ENCODE assay signal across 27 cellular contexts in genomic region chr1:186463511-186463910, GRCh38. TPM values are rescaled to one million over a fixed set of nuclear protein-coding genes. Genes with fewer than 3 reads are reported as not detected.
"Had no signal": no experiment of that assay in that cellular context is flagged by ENCODE, and none has a peak within 500 bp of the region (broad histone marks: within the 10 kb centered on the region; RNA-seq: fewer than 3 reads in every experiment).

No MANE protein-coding gene starts in this region.

- H3K27ac Mint-ChIP-seq: activated CD4-positive, alpha-beta memory T cell treated with anti-CD3 and anti-CD28 coated beads, Interleukin-2, amount 10 ng/mL, durations not matched to agents 7 days and 5 days; activated CD4-positive, alpha-beta T cell treated with anti-CD3 and anti-CD28 coated beads, Interleukin-2, amount 10 ng/mL, durations not matched to agents 7 days and 5 days; activated naive CD4-positive, alpha-beta T cell treated with anti-CD3 and anti-CD28 coated beads, Interleukin-2, amount 10 ng/mL, durations not matched to agents 7 days and 5 days; activated naive CD8-positive, alpha-beta T cell treated with anti-CD3 and anti-CD28 coated beads for 36 hours; activated T-cell treated with anti-CD3 and anti-CD28 coated beads, Interleukin-2, amount 50 U/mL, for 72 hours; activated T-helper 2 cell treated with anti-CD3 and anti-CD28 coated beads, Interferon-gamma antibody, Interleukin-2, Interleukin-4, amounts not matched to agents 10 μg/mL and 5 μg/mL and 100 μg/mL, durations not matched to agents 14 hours and 24 hours and 36 hours; T-helper 17 cell had no signal

- H3K27ac ChIP-seq: breast epithelium had no signal

- H3K4me3 Mint-ChIP-seq: activated CD4-positive, alpha-beta memory T cell treated with anti-CD3 and anti-CD28 coated beads, Interleukin-2, amount 10 ng/mL, durations not matched to agents 7 days and 5 days; activated CD4-positive, alpha-beta T cell treated with anti-CD3 and anti-CD28 coated beads, Interleukin-2, amount 10 ng/mL, durations not matched to agents 7 days and 5 days; activated naive CD4-positive, alpha-beta T cell treated with anti-CD3 and anti-CD28 coated beads, Interleukin-2, amount 10 ng/mL, durations not matched to agents 7 days and 5 days; activated naive CD8-positive, alpha-beta T cell treated with anti-CD3 and anti-CD28 coated beads for 36 hours; activated T-cell treated with anti-CD3 and anti-CD28 coated beads, Interleukin-2, amount 50 U/mL, for 72 hours; T-helper 17 cell had no signal

- H3K4me1 Mint-ChIP-seq: activated CD4-positive, alpha-beta memory T cell treated with anti-CD3 and anti-CD28 coated beads, Interleukin-2, amount 10 ng/mL, durations not matched to agents 7 days and 5 days; activated CD4-positive, alpha-beta T cell treated with anti-CD3 and anti-CD28 coated beads, Interleukin-2, amount 10 ng/mL, durations not matched to agents 7 days and 5 days; activated naive CD8-positive, alpha-beta T cell treated with anti-CD3 and anti-CD28 coated beads for 36 hours; T-helper 17 cell had no signal

- H3K9me3 Mint-ChIP-seq: activated CD4-positive, alpha-beta memory T cell treated with anti-CD3 and anti-CD28 coated beads, Interleukin-2, amount 10 ng/mL, durations not matched to agents 7 days and 5 days; activated CD4-positive, alpha-beta T cell treated with anti-CD3 and anti-CD28 coated beads, Interleukin-2, amount 10 ng/mL, durations not matched to agents 7 days and 5 days; activated naive CD4-positive, alpha-beta T cell treated with anti-CD3 and anti-CD28 coated beads, Interleukin-2, amount 10 ng/mL, durations not matched to agents 7 days and 5 days; activated naive CD8-positive, alpha-beta T cell treated with anti-CD3 and anti-CD28 coated beads for 36 hours; activated T-helper 2 cell treated with anti-CD3 and anti-CD28 coated beads, Interferon-gamma antibody, Interleukin-2, Interleukin-4, amounts not matched to agents 10 μg/mL and 5 μg/mL and 100 μg/mL, durations not matched to agents 14 hours and 24 hours and 36 hours had no signal

- H3K9me3 ChIP-seq: breast epithelium had no signal

- H3K36me3 ChIP-seq: breast epithelium had no signal

- H3K36me3 Mint-ChIP-seq: activated naive CD4-positive, alpha-beta T cell treated with anti-CD3 and anti-CD28 coated beads, Interleukin-2, amount 10 ng/mL, durations not matched to agents 7 days and 5 days; activated naive CD8-positive, alpha-beta T cell treated with anti-CD3 and anti-CD28 coated beads for 36 hours had no signal

- DNase-seq: activated CD4-positive, alpha-beta memory T cell treated with anti-CD3 and anti-CD28 coated beads, Interleukin-2, amount 10 ng/mL, durations not matched to agents 7 days and 5 days; activated CD4-positive, alpha-beta T cell treated with anti-CD3 and anti-CD28 coated beads, Interleukin-2, amount 10 ng/mL, durations not matched to agents 7 days and 5 days; activated CD4-positive, CD25-positive, alpha-beta regulatory T cell; activated CD8-positive, alpha-beta memory T cell treated with anti-CD3 and anti-CD28 coated beads, Interleukin-2, amount 50 U/mL, for 4 hours; activated gamma-delta T cell treated with Interleukin-2 at 50 U/mL for 16 hours; activated naive CD4-positive, alpha-beta T cell treated with anti-CD3 and anti-CD28 coated beads, Interleukin-2, amount 10 ng/mL, durations not matched to agents 7 days and 5 days; activated naive CD8-positive, alpha-beta T cell treated with anti-CD3 and anti-CD28 coated beads for 36 hours; activated T-cell treated with anti-CD3 and anti-CD28 coated beads, Interleukin-2, amount 50 U/mL, for 72 hours; caudate nucleus; KG1; NCI-H1048; NCI-H146; NCI-H1930; NCI-H2171; NCI-H226; NCI-H510A; NCI-H526 treated with DMSO at 0.1 percent for 48 hours; SIG-M5; T-helper 17 cell; T-helper 9 cell had no signal

- H3K27me3 ChIP-seq: breast epithelium had no signal

- ATAC-seq: activated T-cell treated with anti-CD3 and anti-CD28 coated beads, Interleukin-2, amount 50 U/mL, for 72 hours; T-helper 17 cell had no signal

- H3K27me3 Mint-ChIP-seq: T-helper 17 cell had no signal

- H3K4me1 ChIP-seq: breast epithelium had no signal

- H3K4me3 ChIP-seq: breast epithelium had no signal

RNA-seq across cellular contexts. Expression of gene PDC, which starts 2.6 kb away (rescaled TPM):
- total RNA-seq: activated CD4-positive, alpha-beta memory T cell treated with anti-CD3 and anti-CD28 coated beads, Interleukin-2, amount 10 ng/mL, durations not matched to agents 7 days and 5 days; activated CD4-positive, alpha-beta T cell treated with anti-CD3 and anti-CD28 coated beads, Interleukin-2, amount 10 ng/mL, durations not matched to agents 7 days and 5 days; activated naive CD8-positive, alpha-beta T cell treated with anti-CD3 and anti-CD28 coated beads for 36 hours; activated T-cell treated with anti-CD3 and anti-CD28 coated beads, Interleukin-2, amount 50 U/mL, for 72 hours; activated T-helper 2 cell treated with anti-CD3 and anti-CD28 coated beads, Interferon-gamma antibody, Interleukin-2, Interleukin-4, amounts not matched to agents 10 μg/mL and 5 μg/mL and 100 μg/mL, durations not matched to agents 14 hours and 24 hours and 36 hours; breast epithelium; cerebellum; LHCN-M2; M059J; RPMI7951; T-helper 17 cell had no signal
- polyA plus RNA-seq: adipose tissue had no signal
